In genomic region chr6:108684809-108685329, GRCh38 we compare ENCODE assay signal across 1 cellular context.
TF ChIP-seq lines count a peak whose summit lies in the region.

No MANE protein-coding gene starts in this region.

TF ChIP-seq in K562, 482 proteins besides CTCF, POLR2A, EP300 and RAD21 (continued from another document and continues in another):
- TF ChIP-seq ZNF407 (IDR thresholded peaks at IDR 0.05; ENCODE audit: low read depth) (no peak), HDAC8 (tag; IDR thresholded peaks at IDR 0.05) (no peak), ATF4 (CRISPR knock-in tag; IDR thresholded peaks at IDR 0.05) (no peak), TCF7 (IDR thresholded peaks at IDR 0.05; ENCODE audit: borderline replicate concordance) (no peak), SOX6 (IDR thresholded peaks at IDR 0.05) (peak; percentile 89), SUPT5H (IDR thresholded peaks at IDR 0.05) (no peak), ZBTB12 (CRISPR knock-in tag; IDR thresholded peaks at IDR 0.05) (no peak), ZNF830 (CRISPR knock-in tag; IDR thresholded peaks at IDR 0.05) (no peak), TGIF2 (CRISPR knock-in tag; IDR thresholded peaks at IDR 0.05) (no peak), NFYB (IDR thresholded peaks at IDR 0.05; ENCODE audit: extremely low read depth, insufficient read length) (no peak), ZNF277 (CRISPR knock-in tag; IDR thresholded peaks at IDR 0.05; ENCODE audit: borderline replicate concordance) (no peak), GATA2 (CRISPR knock-in tag; IDR thresholded peaks at IDR 0.05) (peak; percentile 58; the same call in 1 of the 2 replicates), SPI1 (IDR thresholded peaks at IDR 0.05; ENCODE audit: borderline replicate concordance, low read depth, low read length) (no peak), NR4A1 (CRISPR knock-in tag; IDR thresholded peaks at IDR 0.05) (no peak), NR4A1 (tag; IDR thresholded peaks at IDR 0.05) (no peak), JUN (IDR thresholded peaks at IDR 0.05; ENCODE audit: borderline replicate concordance, low read depth, low read length) (peak; percentile 57; the same call in 1 of the 2 replicates), JUN (CRISPR knock-in tag; IDR thresholded peaks at IDR 0.05; ENCODE audit: borderline replicate concordance) (no peak), SMARCB1 (IDR thresholded peaks at IDR 0.05; ENCODE audit: insufficient read length, low read depth) (no peak), GMEB1 (CRISPR knock-in tag; IDR thresholded peaks at IDR 0.05) (no peak), ZNF695 (CRISPR knock-in tag; IDR thresholded peaks at IDR 0.05) (no peak), SAFB2 (IDR thresholded peaks at IDR 0.05; ENCODE audit: borderline replicate concordance, low read depth, low read length, severe bottlenecking) (no peak), KLF1 (tag; IDR thresholded peaks at IDR 0.05) (no peak), NFE2 (IDR thresholded peaks at IDR 0.05; ENCODE audit: low read depth) (peak; percentile 60), FOSL1 (tag; conservative IDR thresholded peaks at IDR 0.05) (peak; percentile 91), ZNF639 (CRISPR knock-in tag; conservative IDR thresholded peaks at IDR 0.05 in 1 of 2, IDR thresholded peaks at IDR 0.05 in 1 of 2) (no peak), TAF1 (IDR thresholded peaks at IDR 0.05; ENCODE audit: control insufficient read depth, extremely low read depth, insufficient read depth, low read length, severe bottlenecking) (no peak), MED1 (CRISPR knock-in tag; IDR thresholded peaks at IDR 0.05; ENCODE audit: borderline replicate concordance) (no peak), KDM5B (IDR thresholded peaks at IDR 0.05; ENCODE audit: insufficient replicate concordance, low read depth, low read length) (no peak), MAX (CRISPR knock-in tag; IDR thresholded peaks at IDR 0.05) (no peak), NR2C2 (CRISPR knock-in tag; IDR thresholded peaks at IDR 0.05) (no peak), NR2C2 (tag; IDR thresholded peaks at IDR 0.05) (peak; percentile 51; the same call in 1 of the 2 replicates), RBM14 (IDR thresholded peaks at IDR 0.05; ENCODE audit: borderline replicate concordance, insufficient read depth, low read depth, low read length) (no peak), CTBP1 (IDR thresholded peaks at IDR 0.05; ENCODE audit: borderline replicate concordance) (peak; percentile 70), NR2C1 (IDR thresholded peaks at IDR 0.05) (no peak), NR2C1 (tag; IDR thresholded peaks at IDR 0.05) (no peak), TAL1 (IDR thresholded peaks at IDR 0.05) (0 out of 2 replicates have a peak, but pooled peaks have one; percentile 3), CREB1 (IDR thresholded peaks at IDR 0.05) (no peak), CREB1 (CRISPR knock-in tag; IDR thresholded peaks at IDR 0.05) (peak; percentile 22; the same call in 1 of the 2 replicates), NRF1 (conservative IDR thresholded peaks at IDR 0.05 in 1 of 2, IDR thresholded peaks at IDR 0.05 in 1 of 2) (peak; percentile 38 to 44; a peak in 2 of 4 replicates), MAFK (IDR thresholded peaks at IDR 0.05; ENCODE audit: low read length) (no peak), ZNF696 (CRISPR knock-in tag; conservative IDR thresholded peaks at IDR 0.05) (no peak), KLF16 (IDR thresholded peaks at IDR 0.05) (no peak), CBX5 (IDR thresholded peaks at IDR 0.05; ENCODE audit: borderline replicate concordance, low read depth) (no peak), ZNF23 (CRISPR knock-in tag; IDR thresholded peaks at IDR 0.05) (no peak), SMAD2 (IDR thresholded peaks at IDR 0.05; ENCODE audit: low read depth, low read length) (no peak), ZNF507 (tag; conservative IDR thresholded peaks at IDR 0.05) (no peak), ZBTB11 (CRISPR knock-in tag; IDR thresholded peaks at IDR 0.05) (no peak), PPARD (CRISPR knock-in tag; IDR thresholded peaks at IDR 0.05) (no peak), SRF (CRISPR knock-in tag; IDR thresholded peaks at IDR 0.05) (peak in 1 of 2 experiments; percentile 80; a peak in 1 of 4 replicates), SRSF3 (IDR thresholded peaks at IDR 0.05; ENCODE audit: insufficient read depth, low read length) (no peak), ZNF239 (CRISPR knock-in tag; IDR thresholded peaks at IDR 0.05) (no peak), ETV1 (tag; conservative IDR thresholded peaks at IDR 0.05; ENCODE audit: low read depth) (no peak), ZEB2 (IDR thresholded peaks at IDR 0.05) (0 out of 2 replicates have a peak, but pooled peaks have one; percentile 44), U2AF2 (optimal IDR thresholded peaks at IDR 0.05; ENCODE audit: low read depth, low read length) (no peak), MCM2 (IDR thresholded peaks at IDR 0.05; ENCODE audit: low read depth) (no peak), ZNF232 (CRISPR knock-in tag; IDR thresholded peaks at IDR 0.05) (no peak)
